34 cellular contexts compared by ENCODE assay signal in the genomic region with DNA sequence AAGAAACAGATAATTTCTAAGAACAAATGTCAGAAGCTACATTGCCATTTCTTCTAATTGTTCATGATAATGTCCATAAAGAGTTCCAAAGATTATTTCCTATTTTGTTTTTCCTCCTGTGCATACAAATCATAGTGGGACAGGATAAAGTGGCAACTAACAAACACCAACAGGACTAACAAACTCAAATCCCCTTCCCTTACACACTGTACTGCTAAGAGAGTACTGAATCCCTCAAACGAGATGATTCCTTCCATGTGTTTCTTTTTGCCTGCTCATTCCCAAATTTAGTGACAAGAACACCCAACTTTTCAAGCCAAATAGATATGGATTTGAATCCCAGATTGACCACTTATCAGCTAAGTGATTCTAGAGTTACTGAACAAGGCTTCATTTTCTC.
"Had no signal": no experiment of that assay in that cellular context is flagged by ENCODE, and none has a peak within 500 bp of the region (broad histone marks: within the 10 kb centered on the region; RNA-seq: fewer than 3 reads in every experiment).

No MANE protein-coding gene starts in this region.

- H3K27me3 Mint-ChIP-seq: activated CD4-positive, alpha-beta T cell treated with anti-CD3 and anti-CD28 coated beads, Interleukin-2, amount 10 ng/mL, durations not matched to agents 24 days and 14 days; activated CD8-positive, alpha-beta T cell treated with anti-CD3 and anti-CD28 coated beads for 36 hours; activated T-helper 17 cell treated with anti-CD3 and anti-CD28 coated beads, Interleukin-2, amount 50 U/mL, for 72 hours; brain had no signal

- H3K4me3 Mint-ChIP-seq: activated CD4-positive, alpha-beta T cell treated with anti-CD3 and anti-CD28 coated beads, Interleukin-2, amount 10 ng/mL, durations not matched to agents 24 days and 14 days; activated CD8-positive, alpha-beta T cell treated with anti-CD3 and anti-CD28 coated beads for 36 hours; activated T-cell treated with anti-CD3 and anti-CD28 coated beads, Interleukin-2, amount 50 U/mL, for 72 hours; activated T-helper 17 cell treated with anti-CD3 and anti-CD28 coated beads, Interleukin-2, amount 50 U/mL, for 72 hours; brain had no signal

- ATAC-seq: activated CD8-positive, alpha-beta T cell treated with anti-CD3 and anti-CD28 coated beads for 36 hours; activated naive CD4-positive, alpha-beta T cell treated with anti-CD3 and anti-CD28 coated beads, Interleukin-2, amount 50 U/mL, for 72 hours; activated T-cell treated with anti-CD3 and anti-CD28 coated beads, Interleukin-2, amount 50 U/mL, for 72 hours; activated T-helper 17 cell treated with anti-CD3 and anti-CD28 coated beads, Interleukin-2, amount 50 U/mL, for 72 hours; Right ventricle myocardium inferior; SK-N-SH treated with all-trans-retinoic acid at 6 μM for 48 hours had no signal

- H3K36me3 ChIP-seq: adrenal gland had no signal

- DNase-seq: activated CD4-positive, alpha-beta T cell treated with anti-CD3 and anti-CD28 coated beads, Interleukin-2, amount 10 ng/mL, durations not matched to agents 24 days and 14 days; activated CD4-positive, alpha-beta T cell treated with anti-CD3 and anti-CD28 coated beads, Interleukin-2, amount 50 U/mL, for 4 hours; activated CD8-positive, alpha-beta T cell treated with anti-CD3 and anti-CD28 coated beads for 36 hours; activated effector memory CD4-positive, alpha-beta T cell treated with anti-CD3 and anti-CD28 coated beads, Interleukin-2, amount 50 U/mL, for 16 hours; activated naive CD4-positive, alpha-beta T cell; activated T-cell treated with anti-CD3 and anti-CD28 coated beads, Interleukin-2, amount 50 U/mL, for 1 hour; activated T-cell treated with anti-CD3 and anti-CD28 coated beads, Interleukin-2, amount 50 U/mL, for 72 hours; adrenal gland; anterior cingulate cortex; caudate nucleus; cerebellar nuclear complex; KG1; NCI-H1105; NCI-H1417 treated with DMSO at 0.1 percent for 48 hours; NCI-H187 treated with DMSO at 0.1 percent for 48 hours; NCI-H2081 treated with DMSO at 0.1 percent for 48 hours; NCI-H226; NCI-H446 treated with DMSO at 0.1 percent for 48 hours; NCI-H524 treated with DMSO at 0.1 percent for 48 hours; PC-9; SIG-M5; SW 1271; T-helper 1 cell; T-helper 2 cell; T-helper 9 cell; WERI-Rb-1 had no signal

- H3K27ac Mint-ChIP-seq: activated CD4-positive, alpha-beta T cell treated with anti-CD3 and anti-CD28 coated beads, Interleukin-2, amount 10 ng/mL, durations not matched to agents 24 days and 14 days; activated CD8-positive, alpha-beta T cell treated with anti-CD3 and anti-CD28 coated beads for 36 hours; activated T-cell treated with anti-CD3 and anti-CD28 coated beads, Interleukin-2, amount 50 U/mL, for 72 hours; activated T-helper 17 cell treated with anti-CD3 and anti-CD28 coated beads, Interleukin-2, amount 50 U/mL, for 72 hours; brain had no signal

- FAIRE-seq: bronchial epithelial cell, RCC 7860 had no signal

- H3K9me3 Mint-ChIP-seq: activated CD4-positive, alpha-beta T cell treated with anti-CD3 and anti-CD28 coated beads, Interleukin-2, amount 10 ng/mL, durations not matched to agents 24 days and 14 days; activated CD8-positive, alpha-beta T cell treated with anti-CD3 and anti-CD28 coated beads for 36 hours; activated T-cell treated with anti-CD3 and anti-CD28 coated beads, Interleukin-2, amount 50 U/mL, for 72 hours; activated T-helper 17 cell treated with anti-CD3 and anti-CD28 coated beads, Interleukin-2, amount 50 U/mL, for 72 hours had no signal

- H3K9me3 ChIP-seq: adrenal gland had no signal

- H3K4me3 ChIP-seq: adrenal gland, PC-9 had no signal

- H3K36me3 Mint-ChIP-seq: activated naive CD4-positive, alpha-beta T cell treated with anti-CD3 and anti-CD28 coated beads, Interleukin-2, amount 50 U/mL, for 72 hours had no signal

- H2AFZ ChIP-seq: PC-9 had no signal

- H3K27me3 ChIP-seq: adrenal gland had no signal

- H3K4me2 ChIP-seq: PC-9 had no signal

- H3K27ac ChIP-seq: adrenal gland, PC-9, RWPE1, WERI-Rb-1 had no signal
